23 cellular contexts compared by ENCODE assay signal in genomic region chr2:191459158-191459557, GRCh38.
"Had no signal": no experiment of that assay in that cellular context is flagged by ENCODE, and none has a peak within 500 bp of the region (broad histone marks: within the 10 kb centered on the region; RNA-seq: fewer than 3 reads in every experiment).

No MANE protein-coding gene starts in this region.

- H3K27me3 ChIP-seq: colonic mucosa, esophagus squamous epithelium, foreskin keratinocyte, gastrocnemius medialis, heart right ventricle, left lung had no signal

- ATAC-seq: effector memory CD8-positive, alpha-beta T cell; esophagus mucosa; foreskin keratinocyte; gastrocnemius medialis; heart right ventricle; left cardiac atrium; left lung; left ventricle myocardium superior; lower lobe of right lung; mucosa of descending colon; naive thymus-derived CD8-positive, alpha-beta T cell had no signal

- H3K4me3 ChIP-seq: colonic mucosa, esophagus squamous epithelium, gastrocnemius medialis, heart right ventricle, left lung, lower lobe of right lung, mucosa of descending colon had no signal

- DNase-seq: colonic mucosa; cortex of kidney; effector CD8-positive, alpha-beta T cell; effector memory CD8-positive, alpha-beta T cell; endodermal cell; erythroblast; esophagus squamous epithelium; foreskin keratinocyte; gastrocnemius medialis; glutamatergic neuron; head of caudate nucleus; heart right ventricle; hippocampal formation; left cardiac atrium; left lung; left ventricle myocardium superior; lower lobe of right lung; mesenchymal stem cell; mucosa of descending colon; naive B cell; naive thymus-derived CD8-positive, alpha-beta T cell had no signal

- H3K4me1 ChIP-seq: colonic mucosa, esophagus squamous epithelium, foreskin keratinocyte, gastrocnemius medialis, heart right ventricle, left lung, lower lobe of right lung had no signal

- H3K36me3 ChIP-seq: colonic mucosa, esophagus squamous epithelium, gastrocnemius medialis, heart right ventricle, left lung, lower lobe of right lung had no signal

- H3K27ac ChIP-seq: colonic mucosa, epithelial cell of prostate, esophagus squamous epithelium, foreskin keratinocyte, gastrocnemius medialis, heart right ventricle, left lung, lower lobe of right lung had no signal

- H3K9me3 ChIP-seq: colonic mucosa, esophagus squamous epithelium, gastrocnemius medialis, lower lobe of right lung had no signal
